ENCODE assay signal across 14 cellular contexts in genomic region chr16:886084-886543, GRCh38.
A peak's percentile ranks its signal among the peaks of the same experiment; 100 is the strongest.
DNase-seq lines count a peak whose midpoint lies in the region; ATAC-seq lines count a peak whose summit lies in the region.
"Had no signal": no experiment of that assay in that cellular context is flagged by ENCODE, and none has a peak within 500 bp of the region (broad histone marks: within the 10 kb centered on the region; RNA-seq: fewer than 3 reads in every experiment).

No MANE protein-coding gene starts in this region.

- no peaks in the 10 kb centered on the region for H3K27me3 ChIP-seq in H7 (ENCODE audit: control insufficient read depth, insufficient read depth, low read length)
- H3K27me3 ChIP-seq: brain microvascular endothelial cell, gastrocnemius medialis had no signal

- no peak overlapping the region for H3K27ac Mint-ChIP-seq in activated CD4-positive, alpha-beta T cell treated with anti-CD3 and anti-CD28 coated beads, Interleukin-2, amount 10 ng/mL, durations not matched to agents 7 days and 5 days
- H3K27ac Mint-ChIP-seq: activated naive CD4-positive, alpha-beta T cell treated with anti-CD3 and anti-CD28 coated beads for 36 hours; natural killer cell treated with Interleukin-12 subunit alpha and Interleukin-12 subunit beta and Interleukin-15 and Interleukin-18, amount 100 ng/mL, for 72 hours had no signal

- H3K4me1 Mint-ChIP-seq in activated CD4-positive, alpha-beta T cell treated with anti-CD3 and anti-CD28 coated beads, Interleukin-2, amount 10 ng/mL, durations not matched to agents 7 days and 5 days, result no peaks in the 10 kb centered on the region

- CTCF ChIA-PET in activated CD4-positive, alpha-beta T cell treated with anti-CD3 and anti-CD28 coated beads, Interleukin-2, amount 10 ng/mL, durations not matched to agents 7 days and 5 days (lab: Charles Lee), result no interaction called here

- DNase-seq in H7 (peak; percentile 95), dermis blood vessel endothelial cell (peak; percentile 9), iPS-NIHi7 (ENCODE audit: extremely low spot score) (peak; percentile 82), posterior cingulate gyrus (peak in 7 of 10 donors; percentile 28 to 88 (median 62)), NCI-H1417 treated with DMSO at 0.1 percent for 48 hours (lab: John Stamatoyannopoulos, UW) (no peak)
- DNase-seq in activated CD4-positive, alpha-beta T cell treated with anti-CD3 and anti-CD28 coated beads, Interleukin-2, amount 10 ng/mL, durations not matched to agents 7 days and 5 days, result no peak
- DNase-seq: activated naive CD4-positive, alpha-beta T cell treated with anti-CD3 and anti-CD28 coated beads for 36 hours; brain microvascular endothelial cell; gastrocnemius medialis; NCI-H1105; OCI-M1 had no signal

- H3K4me3 Mint-ChIP-seq in activated CD4-positive, alpha-beta T cell treated with anti-CD3 and anti-CD28 coated beads, Interleukin-2, amount 10 ng/mL, durations not matched to agents 7 days and 5 days, result no peak overlapping the region
- H3K4me3 Mint-ChIP-seq: activated naive CD4-positive, alpha-beta T cell treated with anti-CD3 and anti-CD28 coated beads for 36 hours; natural killer cell treated with Interleukin-12 subunit alpha and Interleukin-12 subunit beta and Interleukin-15 and Interleukin-18, amount 100 ng/mL, for 72 hours had no signal

- no peaks in the 10 kb centered on the region for H3K27me3 Mint-ChIP-seq in activated CD4-positive, alpha-beta T cell treated with anti-CD3 and anti-CD28 coated beads, Interleukin-2, amount 10 ng/mL, durations not matched to agents 7 days and 5 days
- H3K27me3 Mint-ChIP-seq: natural killer cell treated with Interleukin-12 subunit alpha and Interleukin-12 subunit beta and Interleukin-15 and Interleukin-18, amount 100 ng/mL, for 72 hours had no signal

- H3K4me3 ChIP-seq in H7 (ENCODE audit: insufficient read depth, low read depth, low read length), result peak overlapping the region; percentile 46
- H3K4me3 ChIP-seq: gastrocnemius medialis had no signal

- POLR2A ChIA-PET in activated CD4-positive, alpha-beta T cell treated with anti-CD3 and anti-CD28 coated beads, Interleukin-2, amount 10 ng/mL, durations not matched to agents 7 days and 5 days (lab: Charles Lee), result no interaction called here

- no peaks in the 10 kb centered on the region for H3K9me3 Mint-ChIP-seq in activated CD4-positive, alpha-beta T cell treated with anti-CD3 and anti-CD28 coated beads, Interleukin-2, amount 10 ng/mL, durations not matched to agents 7 days and 5 days
- H3K9me3 Mint-ChIP-seq: activated naive CD4-positive, alpha-beta T cell treated with anti-CD3 and anti-CD28 coated beads for 36 hours; natural killer cell treated with Interleukin-12 subunit alpha and Interleukin-12 subunit beta and Interleukin-15 and Interleukin-18, amount 100 ng/mL, for 72 hours had no signal

- ATAC-seq in HG02588 (IDR thresholded peaks at IDR 0.05; ENCODE audit: unreplicated experiment) (no peak), HG02571 (IDR thresholded peaks at IDR 0.05; ENCODE audit: unreplicated experiment) (no peak)
- ATAC-seq: gastrocnemius medialis; natural killer cell treated with Interleukin-12 subunit alpha and Interleukin-12 subunit beta and Interleukin-15 and Interleukin-18, amount 100 ng/mL, for 72 hours had no signal

- intact Hi-C loops in posterior cingulate gyrus (cut with DNase I), result loop anchor here (10.0 kb wide), 1 partner anchor 169 kb away; no protein-coding TSS in a partner anchor

- no peaks in the 10 kb centered on the region for H3K36me3 Mint-ChIP-seq in activated CD4-positive, alpha-beta T cell treated with anti-CD3 and anti-CD28 coated beads, Interleukin-2, amount 10 ng/mL, durations not matched to agents 7 days and 5 days (ENCODE audit: low read depth)
- H3K36me3 Mint-ChIP-seq: natural killer cell treated with Interleukin-12 subunit alpha and Interleukin-12 subunit beta and Interleukin-15 and Interleukin-18, amount 100 ng/mL, for 72 hours had no signal

- no peaks in the 10 kb centered on the region for H3K36me3 ChIP-seq in H7 (replicated peaks; ENCODE audit: control insufficient read depth, insufficient read depth, low read length)
- H3K36me3 ChIP-seq: brain microvascular endothelial cell had no signal

Comparison
In these comparisons a context has a peak if more than half of its experiments do, and no peak if none do; other contexts are left out.
1. DNase-seq: peak in H7 (single experiment), dermis blood vessel endothelial cell (single experiment), iPS-NIHi7 (single experiment) and posterior cingulate gyrus (7 of 10); none in activated CD4-positive, alpha-beta T cell treated with anti-CD3 and anti-CD28 coated beads, Interleukin-2, amount 10 ng/mL, durations not matched to agents 7 days and 5 days (single experiment) and NCI-H1417 treated with DMSO at 0.1 percent for 48 hours (single experiment).